ENCODE assay signal across 8 cellular contexts in genomic region chr4:72701987-72702819, GRCh38.
A peak's percentile ranks its signal among the peaks of the same experiment; 100 is the strongest.
DNase-seq lines count a peak whose midpoint lies in the region; ATAC-seq and TF ChIP-seq lines count a peak whose summit lies in the region.

No MANE protein-coding gene starts in this region.

- no peak overlapping the region for H3K27ac ChIP-seq in CD4-positive, alpha-beta memory T cell (ENCODE audit: low read depth, low read length)

- intact Hi-C loops in CD4-positive, alpha-beta memory T cell (cut with micrococcal nuclease) = loop anchor here (1.0 to 5.0 kb wide), 2 partner anchors 440 to 744 kb away; no protein-coding TSS in a partner anchor
- intact Hi-C loops in activated T-helper 2 cell treated with anti-CD3 and anti-CD28 coated beads, Interferon-gamma antibody, Interleukin-2, Interleukin-4, amounts not matched to agents 10 μg/mL and 5 μg/mL and 100 μg/mL, durations not matched to agents 14 hours and 24 hours and 36 hours (cut with micrococcal nuclease) = loop anchor here (1.0 to 5.0 kb wide), 2 partner anchors 317 to 555 kb away; partner anchors contain the start of gene ANKRD17

- no peaks in the 10 kb centered on the region for H3K4me1 ChIP-seq in CD4-positive, alpha-beta memory T cell (ENCODE audit: insufficient read depth, low read length)

- TF ChIP-seq CTCF in glutamatergic neuron (IDR thresholded peaks at IDR 0.05; ENCODE audit: partially characterized antibody, unreplicated experiment) = peak; percentile 53

- H3K36me3 ChIP-seq in CD4-positive, alpha-beta memory T cell (ENCODE audit: insufficient read depth, low read length) = no peaks in the 10 kb centered on the region

- peak overlapping the region in 4 of 7 donors; percentile 15 to 85 (median 53) for H3K27ac Mint-ChIP-seq in CD4-positive, alpha-beta memory T cell
- H3K27ac Mint-ChIP-seq in activated T-helper 2 cell treated with anti-CD3 and anti-CD28 coated beads, Interferon-gamma antibody, Interleukin-2, Interleukin-4, amounts not matched to agents 10 μg/mL and 5 μg/mL and 100 μg/mL, durations not matched to agents 14 hours and 24 hours and 36 hours = no peak overlapping the region
- no peak overlapping the region for H3K27ac Mint-ChIP-seq in glutamatergic neuron (ENCODE audit: unreplicated experiment)

- POLR2A ChIA-PET in CD4-positive, alpha-beta memory T cell (lab: Charles Lee; ENCODE audit: partially characterized antibody) = no interaction called here

- ATAC-seq in GM18520 (IDR thresholded peaks at IDR 0.05; ENCODE audit: unreplicated experiment) (peak; percentile 67), HG03095 (IDR thresholded peaks at IDR 0.05; ENCODE audit: unreplicated experiment) (peak; percentile 68)

- peak overlapping the region in 1 of 2 donors; percentile 34 for H3K4me3 ChIP-seq in CD4-positive, alpha-beta memory T cell (ENCODE audit: low read length in 2 of 2)

- no peaks in the 10 kb centered on the region for H3K36me3 Mint-ChIP-seq in CD4-positive, alpha-beta memory T cell
- no peaks in the 10 kb centered on the region for H3K36me3 Mint-ChIP-seq in activated T-helper 2 cell treated with anti-CD3 and anti-CD28 coated beads, Interferon-gamma antibody, Interleukin-2, Interleukin-4, amounts not matched to agents 10 μg/mL and 5 μg/mL and 100 μg/mL, durations not matched to agents 14 hours and 24 hours and 36 hours (ENCODE audit: low read depth)
- H3K36me3 Mint-ChIP-seq in glutamatergic neuron (ENCODE audit: unreplicated experiment) = no peaks in the 10 kb centered on the region

- no peaks in the 10 kb centered on the region for H3K9me3 Mint-ChIP-seq in CD4-positive, alpha-beta memory T cell
- H3K9me3 Mint-ChIP-seq in activated T-helper 2 cell treated with anti-CD3 and anti-CD28 coated beads, Interferon-gamma antibody, Interleukin-2, Interleukin-4, amounts not matched to agents 10 μg/mL and 5 μg/mL and 100 μg/mL, durations not matched to agents 14 hours and 24 hours and 36 hours = no peaks in the 10 kb centered on the region
- H3K9me3 Mint-ChIP-seq in glutamatergic neuron (ENCODE audit: unreplicated experiment) = no peaks in the 10 kb centered on the region

- CTCF ChIA-PET in CD4-positive, alpha-beta memory T cell (lab: Charles Lee; ENCODE audit: partially characterized antibody) = no interaction called here

- H3K27me3 ChIP-seq in CD4-positive, alpha-beta memory T cell (ENCODE audit: insufficient read depth, low read length) = no peaks in the 10 kb centered on the region

- no peaks in the 10 kb centered on the region for H3K4me1 Mint-ChIP-seq in CD4-positive, alpha-beta memory T cell
- H3K4me1 Mint-ChIP-seq in activated T-helper 2 cell treated with anti-CD3 and anti-CD28 coated beads, Interferon-gamma antibody, Interleukin-2, Interleukin-4, amounts not matched to agents 10 μg/mL and 5 μg/mL and 100 μg/mL, durations not matched to agents 14 hours and 24 hours and 36 hours (ENCODE audit: low read depth) = no peaks in the 10 kb centered on the region
- no peaks in the 10 kb centered on the region for H3K4me1 Mint-ChIP-seq in glutamatergic neuron (ENCODE audit: low read depth, unreplicated experiment)

- peak overlapping the region; percentile 73 to 84 (median 81) for H3K4me3 Mint-ChIP-seq in CD4-positive, alpha-beta memory T cell
- H3K4me3 Mint-ChIP-seq in activated T-helper 2 cell treated with anti-CD3 and anti-CD28 coated beads, Interferon-gamma antibody, Interleukin-2, Interleukin-4, amounts not matched to agents 10 μg/mL and 5 μg/mL and 100 μg/mL, durations not matched to agents 14 hours and 24 hours and 36 hours (ENCODE audit: low read depth) = peak overlapping the region; percentile 64
- no peak overlapping the region for H3K4me3 Mint-ChIP-seq in glutamatergic neuron (ENCODE audit: unreplicated experiment)

- peaks cover 0 to 3% of the 10 kb centered on the region in 2 donors for H3K27me3 Mint-ChIP-seq in CD4-positive, alpha-beta memory T cell
- peaks cover 4% of the 10 kb centered on the region for H3K27me3 Mint-ChIP-seq in activated T-helper 2 cell treated with anti-CD3 and anti-CD28 coated beads, Interferon-gamma antibody, Interleukin-2, Interleukin-4, amounts not matched to agents 10 μg/mL and 5 μg/mL and 100 μg/mL, durations not matched to agents 14 hours and 24 hours and 36 hours (ENCODE audit: low read depth)
- H3K27me3 Mint-ChIP-seq in glutamatergic neuron (ENCODE audit: unreplicated experiment) = no peaks in the 10 kb centered on the region

- no peaks in the 10 kb centered on the region for H3K9me3 ChIP-seq in CD4-positive, alpha-beta memory T cell (ENCODE audit: control insufficient read depth in 1 of 2, low read length in 2 of 2)

- peak in 4 of 5 donors; percentile 12 to 27 (median 26) for DNase-seq in CD4-positive, alpha-beta memory T cell
- DNase-seq in NCI-H345 treated with DMSO at 0.1 percent for 48 hours (lab: John Stamatoyannopoulos, UW; ENCODE audit: unreplicated experiment) = peak; percentile 5
- DNase-seq in activated T-helper 2 cell treated with anti-CD3 and anti-CD28 coated beads, Interferon-gamma antibody, Interleukin-2, Interleukin-4, amounts not matched to agents 10 μg/mL and 5 μg/mL and 100 μg/mL, durations not matched to agents 14 hours and 24 hours and 36 hours (ENCODE audit: low spot score) = no peak
- no peak for DNase-seq in glutamatergic neuron
- peak; percentile 14 for DNase-seq in retina
- DNase-seq in NCI-H2171 treated with DMSO at 0.1 percent for 48 hours (lab: John Stamatoyannopoulos, UW) = no peak

Comparison
In these comparisons a context has a peak if more than half of its experiments do, and no peak if none do; other contexts are left out.
1. DNase-seq: peak in CD4-positive, alpha-beta memory T cell (4 of 5), NCI-H345 treated with DMSO at 0.1 percent for 48 hours (single experiment) and retina (single experiment); none in activated T-helper 2 cell treated with anti-CD3 and anti-CD28 coated beads, Interferon-gamma antibody, Interleukin-2, Interleukin-4, amounts not matched to agents 10 μg/mL and 5 μg/mL and 100 μg/mL, durations not matched to agents 14 hours and 24 hours and 36 hours (single experiment), glutamatergic neuron (single experiment) and NCI-H2171 treated with DMSO at 0.1 percent for 48 hours (single experiment).
2. H3K27ac Mint-ChIP-seq: peak in CD4-positive, alpha-beta memory T cell (4 of 7); none in activated T-helper 2 cell treated with anti-CD3 and anti-CD28 coated beads, Interferon-gamma antibody, Interleukin-2, Interleukin-4, amounts not matched to agents 10 μg/mL and 5 μg/mL and 100 μg/mL, durations not matched to agents 14 hours and 24 hours and 36 hours (single experiment) and glutamatergic neuron (single experiment).